8 cellular contexts compared by ENCODE assay signal in genomic region chr6:89145962-89146747, GRCh38. TPM values are rescaled to one million over a fixed set of nuclear protein-coding genes. Genes with fewer than 3 reads are reported as not detected.
A peak's percentile ranks its signal among the peaks of the same experiment; 100 is the strongest.
DNase-seq lines count a peak whose midpoint lies in the region; ATAC-seq, FAIRE-seq and TF ChIP-seq lines count a peak whose summit lies in the region.

A gene with protein sequence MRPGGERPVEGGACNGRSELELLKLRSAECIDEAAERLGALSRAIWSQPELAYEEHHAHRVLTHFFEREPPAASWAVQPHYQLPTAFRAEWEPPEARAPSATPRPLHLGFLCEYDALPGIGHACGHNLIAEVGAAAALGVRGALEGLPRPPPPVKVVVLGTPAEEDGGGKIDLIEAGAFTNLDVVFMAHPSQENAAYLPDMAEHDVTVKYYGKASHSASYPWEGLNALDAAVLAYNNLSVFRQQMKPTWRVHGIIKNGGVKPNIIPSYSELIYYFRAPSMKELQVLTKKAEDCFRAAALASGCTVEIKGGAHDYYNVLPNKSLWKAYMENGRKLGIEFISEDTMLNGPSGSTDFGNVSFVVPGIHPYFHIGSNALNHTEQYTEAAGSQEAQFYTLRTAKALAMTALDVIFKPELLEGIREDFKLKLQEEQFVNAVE (plus strand): TSS chr6:89146055. CDS start chr6:89146145, 90 bp downstream.

- H3K4me3 ChIP-seq in pancreas: peak within 1 kb of the TSS; percentile 58 to 90 (median 76)
- peak within 1 kb of the TSS; percentile 72 to 95 for H3K4me3 ChIP-seq in tibial artery

- WGBS in pancreas, 2 donors: 0% methylated on average over 85 to 103 of the region's 103 CpGs

- H3K27me3 ChIP-seq in pancreas (no peaks in the 10 kb centered on the region), tibial artery (no peaks in the 10 kb centered on the region)

- no peaks in the 10 kb centered on the region for H3K36me3 ChIP-seq in pancreas
- peaks cover 0 to under 1% (median 0%) of the 10 kb centered on the region in 3 donors for H3K36me3 ChIP-seq in tibial artery

- peaks cover 0 to 9% (median 5%) of the 10 kb centered on the region in 3 donors for H3K4me1 ChIP-seq in pancreas
- peaks cover 0 to 36% (median 15%) of the 10 kb centered on the region in 4 donors for H3K4me1 ChIP-seq in tibial artery

- H3K27ac ChIP-seq in pancreas (peak within 1 kb of the TSS; percentile 93 to 97 (median 94)), tibial artery (peak within 1 kb of the TSS; percentile 85 to 92)

- DNase-seq in DMS79 (lab: John Stamatoyannopoulos, UW) (peak; percentile 67), HUDEP-2 (lab: John Stamatoyannopoulos, UW; ENCODE audit: unreplicated experiment in 76 of 76) (peak in 53 of 76 experiments; percentile 14 to 79 (median 42)), SHP77 (lab: John Stamatoyannopoulos, UW) (peak; percentile 56 to 79), germinal center (ENCODE audit: low spot score) (peak; percentile 87), pancreas (peak; percentile 66 to 90 (median 76)), tibial artery (peak; percentile 36 to 83)
- peak; percentile 48 for DNase-seq in activated gamma-delta T cell treated with anti-CD3 and anti-CD28 coated beads, Interleukin-2, amount 50 U/mL, for 16 hours (ENCODE audit: low read depth)

- H3K9me3 ChIP-seq in pancreas (no peaks in the 10 kb centered on the region), tibial artery (no peaks in the 10 kb centered on the region)

- ATAC-seq in GM21423 (IDR thresholded peaks at IDR 0.05; ENCODE audit: unreplicated experiment): peak; percentile 64
- ATAC-seq in pancreas: peak; percentile 89 to 96 (median 92)

- TF ChIP-seq CTCF in pancreas (IDR thresholded peaks at IDR 0.05) (no peak), tibial artery (IDR thresholded peaks at IDR 0.05) (no peak)

- intact Hi-C loops in pancreas (cut with DNase I) (no loop called here), tibial artery (cut with DNase I; ENCODE audit: low total_unique reads) (no loop called here)

- no peak for FAIRE-seq in pancreas (lab: Jason Lieb, UNC)

RNA-seq across cellular contexts. Expression of the gene that starts here (rescaled TPM):
- 10 to 100 TPM in 1 of 6 donors, 1 to 10 TPM in 5; 4.3 to 11.0 (median 5.3) TPM for total RNA-seq in pancreas
- polyA plus RNA-seq in pancreas: 1 to 10 TPM; 3.6 to 8.1 TPM

Comparison
In these comparisons a context has a peak if more than half of its experiments do, and no peak if none do; other contexts are left out.
1. Peak in every context shown above with its lines: DNase-seq, ATAC-seq, H3K4me3 ChIP-seq and H3K27ac ChIP-seq.